Comparison of ENCODE assay signal across 8 cellular contexts in the genomic region with DNA sequence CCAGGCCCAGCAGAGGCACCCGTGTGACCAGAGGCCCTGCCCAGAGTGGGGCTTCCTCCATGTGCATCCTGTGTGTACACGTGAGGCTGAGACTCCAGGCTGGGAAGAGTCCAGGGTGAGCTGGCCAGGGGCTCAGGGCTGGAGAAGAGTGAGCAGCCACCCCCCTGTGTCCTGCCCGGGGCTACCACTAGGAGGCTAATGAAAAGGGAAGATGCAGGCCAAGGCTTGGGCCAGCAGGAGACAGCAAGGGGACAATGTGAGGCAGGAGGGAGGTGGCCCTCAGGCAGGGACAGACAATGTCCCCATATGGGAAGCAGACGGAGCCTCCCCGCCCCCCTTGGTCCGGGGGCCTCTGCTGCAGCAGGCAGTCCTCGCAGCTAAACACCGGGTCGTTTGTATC.
A peak's percentile ranks its signal among the peaks of the same experiment; 100 is the strongest.
DNase-seq lines count a peak whose midpoint lies in the region; ATAC-seq and TF ChIP-seq lines count a peak whose summit lies in the region.

No MANE protein-coding gene starts in this region.

- no peak overlapping the region for H3K4me2 ChIP-seq in OCI-LY7 (ENCODE audit: low read length)

- TF ChIP-seq CTCF in 22Rv1 (IDR thresholded peaks at IDR 0.05) (peak; percentile 75), OCI-LY7 (conservative IDR thresholded peaks at IDR 0.05; ENCODE audit: low read length) (peak; percentile 46; the same call in 1 of the 2 replicates), fibroblast of pulmonary artery (IDR thresholded peaks at IDR 0.05; ENCODE audit: low read length, missing control alignments) (peak; percentile 44)

- intact Hi-C loops in OCI-LY7 (cut with micrococcal nuclease; ENCODE audit: unreplicated experiment) = no loop called here

- no peaks in the 10 kb centered on the region for H3K36me3 ChIP-seq in OCI-LY7 (ENCODE audit: insufficient read depth, low read length)

- DNase-seq in GM03348 (ENCODE audit: low spot score) (peak; percentile 24), OCI-LY7 (ENCODE audit: low spot score) (no peak), fibroblast of pulmonary artery (ENCODE audit: low read depth) (no peak), mesenteric fat pad (ENCODE audit: low spot score) (no peak), cerebellar nuclear complex (lab: John Stamatoyannopoulos, UW) (no peak), DMS79 treated with DMSO at 0.1 percent for 48 hours (lab: John Stamatoyannopoulos, UW) (no peak)

- BruUV-seq in OCI-LY7 (replicated peaks; lab: Mats Ljungman, UMichigan) = no TSS peak

- POLR2A ChIA-PET in OCI-LY7 (lab: Charles Lee) = no interaction called here

- no peak overlapping the region for H3K27ac ChIP-seq in 22Rv1
- no peak overlapping the region for H3K27ac ChIP-seq in OCI-LY7 (ENCODE audit: low read depth, low read length, poor library complexity, severe bottlenecking)

- H3K9me3 ChIP-seq in OCI-LY7 (ENCODE audit: low read length) = no peaks in the 10 kb centered on the region

- ATAC-seq in GM18505 (IDR thresholded peaks at IDR 0.05; ENCODE audit: unreplicated experiment) = no peak

- no peaks in the 10 kb centered on the region for H3K9me2 ChIP-seq in OCI-LY7 (ENCODE audit: insufficient read depth, low read length)

- no peak overlapping the region for H2AFZ ChIP-seq in OCI-LY7 (ENCODE audit: low read length)

- H4K20me1 ChIP-seq in OCI-LY7 (ENCODE audit: insufficient read depth, low read length) = no peaks in the 10 kb centered on the region

- H3K4me1 ChIP-seq in OCI-LY7 (ENCODE audit: insufficient read depth, low read length, poor library complexity, severe bottlenecking) = no peaks in the 10 kb centered on the region

- H3K79me2 ChIP-seq in OCI-LY7 (ENCODE audit: insufficient read depth, low read depth, low read length) = no peaks in the 10 kb centered on the region

- TF ChIP-seq POLR2A in GM18505 (IDR thresholded peaks at IDR 0.05; ENCODE audit: borderline replicate concordance, extremely low read depth, insufficient read depth, insufficient read length) = no peak

- CTCF ChIA-PET in OCI-LY7 (lab: Charles Lee; ENCODE audit: unreplicated experiment) = no interaction called here

- H3K4me3 ChIP-seq in OCI-LY7 (ENCODE audit: low read depth, low read length, poor library complexity, severe bottlenecking) = no peak overlapping the region
- no peak overlapping the region for H3K4me3 ChIP-seq in fibroblast of pulmonary artery (replicated peaks; ENCODE audit: low read depth, low read length)
